In genomic region chr19:42468273-42468796, GRCh38 we compare ENCODE assay signal across 12 cellular contexts. TPM values are rescaled to one million over a fixed set of nuclear protein-coding genes. Genes with fewer than 3 reads are reported as not detected.
A peak's percentile ranks its signal among the peaks of the same experiment; 100 is the strongest.
DNase-seq lines count a peak whose midpoint lies in the region; ATAC-seq and TF ChIP-seq lines count a peak whose summit lies in the region.
"Had no signal": no experiment of that assay in that cellular context is flagged by ENCODE, and none has a peak within 500 bp of the region (broad histone marks: within the 10 kb centered on the region; RNA-seq: fewer than 3 reads in every experiment).

No MANE protein-coding gene starts in this region.

- H3F3A ChIP-seq in SK-N-SH (replicated peaks; ENCODE audit: insufficient read depth) = no peaks in the 10 kb centered on the region

- H3K9me3 ChIP-seq in BLaER1 (no peaks in the 10 kb centered on the region), SK-N-SH (no peaks in the 10 kb centered on the region), vagina (no peaks in the 10 kb centered on the region)

- H3K36me3 ChIP-seq in BLaER1 (no peaks in the 10 kb centered on the region), SK-N-SH (replicated peaks in 1 of 2; ENCODE audit: control insufficient read depth in 1 of 2, insufficient read depth in 2 of 2, low read length in 1 of 2) (no peaks in the 10 kb centered on the region), vagina (no peaks in the 10 kb centered on the region)

- no peak for TF ChIP-seq CTCF in SK-N-SH (IDR thresholded peaks at IDR 0.05)
- no peak for TF ChIP-seq CTCF in vagina (IDR thresholded peaks at IDR 0.05)

- no peak overlapping the region for H3K4me3 ChIP-seq in BLaER1
- no peak overlapping the region for H3K4me3 ChIP-seq in SK-N-SH (ENCODE audit: low read depth in 2 of 2, low read length in 1 of 2)
- no peak overlapping the region for H3K4me3 ChIP-seq in vagina
- H3K4me3 ChIP-seq: dorsolateral prefrontal cortex, GM12878 had no signal

- no peaks in the 10 kb centered on the region for H4K20me1 ChIP-seq in BLaER1
- no peaks in the 10 kb centered on the region for H4K20me1 ChIP-seq in SK-N-SH (ENCODE audit: insufficient read depth)

- peak; percentile 86 for DNase-seq in HS-27A (ENCODE audit: low read depth)
- DNase-seq in SK-N-SH = no peak
- DNase-seq in hepatic stellate cell (ENCODE audit: low spot score) = peak; percentile 83
- no peak for DNase-seq in DMS114 treated with DMSO at 0.1 percent for 48 hours (lab: John Stamatoyannopoulos, UW; ENCODE audit: unreplicated experiment)
- no peak for DNase-seq in Right ventricle myocardium inferior (ENCODE audit: missing footprints)
- DNase-seq in vagina (ENCODE audit: extremely low spot score in 2 of 2) = no peak
- DNase-seq in NCI-H510A treated with DMSO at 0.1 percent for 48 hours (lab: John Stamatoyannopoulos, UW) = no peak
- DNase-seq: activated CD4-positive, alpha-beta T cell treated with anti-CD3 and anti-CD28 coated beads, Interleukin-2, amount 10 ng/mL, durations not matched to agents 24 days and 14 days; dorsolateral prefrontal cortex; NCI-H1105 treated with DMSO at 0.1 percent for 48 hours had no signal

- no peak for TF ChIP-seq EP300 in SK-N-SH (IDR thresholded peaks at IDR 0.05; ENCODE audit: borderline replicate concordance in 1 of 2, low read depth in 1 of 2, low read length in 1 of 2)

- intact Hi-C loops in Right ventricle myocardium inferior (cut with DNase I) (loop anchor here (5.0 kb wide), 1 partner anchor 59 kb away; the partner anchor contains the start of gene CEACAM1), vagina (cut with DNase I) (loop anchor here (10.0 kb wide), 1 partner anchor 56 kb away; the partner anchor contains the start of gene CEACAM1)

- no peak for TF ChIP-seq POLR2A in vagina (IDR thresholded peaks at IDR 0.05)

- 0 out of 2 replicates have a peak overlapping the region, but pooled peaks have one; percentile 9 for H2AFZ ChIP-seq in SK-N-SH (ENCODE audit: low read depth)

- peak overlapping the region; percentile 80 for H3K4me2 ChIP-seq in BLaER1
- peak overlapping the region; percentile 13; the same call in 1 of the 2 replicates for H3K4me2 ChIP-seq in SK-N-SH

- POLR2A ChIA-PET in SK-N-SH (lab: Yijun Ruan, JAX) = no interaction called here

- H3K27me3 ChIP-seq in BLaER1 (no peaks in the 10 kb centered on the region), SK-N-SH (ENCODE audit: insufficient read depth) (no peaks in the 10 kb centered on the region), vagina (no peaks in the 10 kb centered on the region)
- H3K27me3 ChIP-seq: dorsolateral prefrontal cortex had no signal

- CTCF ChIA-PET in SK-N-SH (lab: Yijun Ruan, JAX) = interaction anchor here (0.9 kb wide), 1 partner anchor 30 kb away, joined by 3 read pairs; no protein-coding TSS in a partner anchor

- H3K9ac ChIP-seq in BLaER1 (no peak overlapping the region), SK-N-SH (no peak overlapping the region)

- peak overlapping the region; percentile 57 for H3K27ac ChIP-seq in BLaER1
- H3K27ac ChIP-seq in SK-N-SH (ENCODE audit: low read depth in 2 of 2, low read length in 1 of 2) = 0 out of 4 replicates have a peak overlapping the region, but pooled peaks of 1 of the 2 experiments have one; percentile 6
- H3K27ac ChIP-seq in vagina = no peak overlapping the region

- no peaks in the 10 kb centered on the region for H3K79me2 ChIP-seq in SK-N-SH (ENCODE audit: insufficient read depth)

- no peak for ATAC-seq in Right ventricle myocardium inferior
- ATAC-seq: GM12878 had no signal

- WGBS in SK-N-SH (ENCODE audit: low lambda C conversion rate) = 25% methylated on average over 3 of the region's 3 CpGs

- TF ChIP-seq RAD21 in SK-N-SH (IDR thresholded peaks at IDR 0.05; ENCODE audit: low read length) = no peak

- no peaks in the 10 kb centered on the region for H3K9me2 ChIP-seq in SK-N-SH

- H3K4me1 ChIP-seq in BLaER1 = peaks cover 85% of the 10 kb centered on the region
- H3K4me1 ChIP-seq in SK-N-SH (ENCODE audit: control insufficient read depth in 1 of 2, insufficient read depth in 2 of 2, low read depth in 1 of 2, low read length in 1 of 2) = peaks cover 0 to 11% of the 10 kb centered on the region in 2 experiments; a peak in 2 of 4 replicates
- H3K4me1 ChIP-seq in vagina = peaks cover 12% of the 10 kb centered on the region

TF ChIP-seq in SK-N-SH, 30 proteins besides CTCF, POLR2A, EP300 and RAD21:
- TF ChIP-seq NRF1 (IDR thresholded peaks at IDR 0.05; ENCODE audit: low read depth, low read length) (no peak), JUND (IDR thresholded peaks at IDR 0.05) (peak; percentile 56), FOSL2 (IDR thresholded peaks at IDR 0.05; ENCODE audit: borderline replicate concordance, low read depth) (peak; percentile 72; the same call in 1 of the 2 replicates)

RNA-seq across cellular contexts. Expression of gene CXCL17, which starts 25.6 kb away (rescaled TPM):
- not detected in 2 replicates for polyA plus RNA-seq in SK-N-SH (2012; rRNA removed)
- not detected in 2 replicates for polyA plus RNA-seq in SK-N-SH (2012; cell fraction: cytosol; rRNA removed)
- polyA plus RNA-seq in SK-N-SH (2012; cell fraction: nucleus; rRNA removed) = not detected in 2 replicates
- total RNA-seq in Right ventricle myocardium inferior = not detected
- 2.9 TPM for total RNA-seq in vagina
- total RNA-seq: activated CD4-positive, alpha-beta T cell treated with anti-CD3 and anti-CD28 coated beads, Interleukin-2, amount 10 ng/mL, durations not matched to agents 24 days and 14 days; dorsolateral prefrontal cortex; GM12878 had no signal

RNA-seq across cellular contexts. Expression of gene LIPE, which starts 41.1 kb away (rescaled TPM):
- polyA plus RNA-seq in SK-N-SH (2012; rRNA removed) = 3.2 and 4.4 TPM in 2 replicates
- polyA plus RNA-seq in SK-N-SH (2012; cell fraction: cytosol; rRNA removed) = 1.4 and 3.0 TPM in 2 replicates
- 5.1 and 5.2 TPM in 2 replicates for polyA plus RNA-seq in SK-N-SH (2012; cell fraction: nucleus; rRNA removed)
- total RNA-seq in Right ventricle myocardium inferior (67.7 TPM), vagina (102 TPM)

RNA-seq across cellular contexts. Expression of gene CEACAM1, which starts 59.9 kb away (rescaled TPM):
- polyA plus RNA-seq in SK-N-SH (2012; rRNA removed) = 0.49 and 0.53 TPM in 2 replicates
- 0.44 and 0.46 TPM in 2 replicates for polyA plus RNA-seq in SK-N-SH (2012; cell fraction: cytosol; rRNA removed)
- polyA plus RNA-seq in SK-N-SH (2012; cell fraction: nucleus; rRNA removed) = 0.75 and 1.5 TPM in 2 replicates
- 4.3 TPM for total RNA-seq in Right ventricle myocardium inferior
- 24.3 TPM for total RNA-seq in vagina

Comparison
In these comparisons a context has a peak if more than half of its experiments do, and no peak if none do; other contexts are left out.
1. DNase-seq: peak in HS-27A (single experiment) and hepatic stellate cell (single experiment); none in SK-N-SH (single experiment), DMS114 treated with DMSO at 0.1 percent for 48 hours (single experiment), Right ventricle myocardium inferior (single experiment), vagina (0 of 2) and NCI-H510A treated with DMSO at 0.1 percent for 48 hours (single experiment).